Comparison of ENCODE assay signal across 1 cellular context in the genomic region with DNA sequence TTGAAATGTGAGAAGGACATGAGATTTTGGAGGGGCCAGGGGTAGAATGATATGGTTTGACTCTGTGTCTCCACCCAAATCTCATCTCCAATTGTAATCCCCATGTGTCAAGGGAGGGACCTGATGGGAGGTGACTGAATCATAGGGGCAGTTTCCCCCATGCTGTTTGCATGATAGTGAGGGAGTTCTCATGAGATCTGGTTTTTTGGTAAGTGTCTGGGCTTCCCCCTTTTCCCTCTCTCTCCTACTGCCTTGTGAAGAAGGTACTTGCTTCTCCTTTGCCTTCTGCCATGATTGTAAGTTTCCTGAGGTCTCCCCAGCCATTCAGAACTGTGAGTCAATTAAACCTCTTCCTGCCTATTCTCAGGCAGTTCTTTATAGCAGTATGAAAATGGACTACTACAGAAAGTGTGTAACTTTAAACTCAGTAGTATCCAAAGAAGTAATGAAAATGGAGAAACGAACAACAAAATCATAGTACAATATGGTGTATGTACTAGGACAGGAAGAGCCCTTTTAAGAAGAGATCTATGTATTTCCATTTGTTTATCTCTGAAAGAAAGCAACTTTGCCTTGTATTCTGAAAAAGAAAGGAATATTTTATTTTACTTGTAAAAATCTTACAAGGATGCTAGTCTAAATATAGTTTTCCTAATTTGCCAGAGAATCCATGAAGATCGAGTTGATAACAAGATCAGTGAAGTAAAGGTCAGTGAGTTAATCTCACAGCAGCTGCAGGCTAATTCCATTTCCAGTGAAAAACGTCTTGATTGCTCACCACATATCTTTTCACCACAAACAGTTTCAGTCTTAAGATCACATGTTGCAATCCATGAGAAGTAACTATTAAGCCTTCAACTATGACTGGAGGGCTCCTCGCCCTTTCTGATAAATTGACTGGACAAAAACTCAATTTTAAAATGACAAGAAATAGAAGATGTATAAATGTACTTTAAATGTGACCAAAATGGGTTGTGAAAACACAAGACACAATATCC.
TF ChIP-seq lines count a peak whose summit lies in the region.

No MANE protein-coding gene starts in this region.

TF ChIP-seq in SK-N-SH, 30 proteins besides CTCF, POLR2A, EP300 and RAD21 (continued from another document):
- TF ChIP-seq NRF1 (IDR thresholded peaks at IDR 0.05; ENCODE audit: low read depth, low read length) (no peak), POLR2AphosphoS5 (IDR thresholded peaks at IDR 0.05; ENCODE audit: low read depth, low read length) (no peak), NFIC (IDR thresholded peaks at IDR 0.05; ENCODE audit: borderline replicate concordance) (no peak), FOXJ3 (CRISPR knock-in tag; IDR thresholded peaks at IDR 0.05) (no peak), FOXM1 (IDR thresholded peaks at IDR 0.05; ENCODE audit: low read depth) (no peak), GABPA (IDR thresholded peaks at IDR 0.05; ENCODE audit: low read depth) (no peak), EZH2phosphoT487 (IDR thresholded peaks at IDR 0.05; ENCODE audit: borderline replicate concordance, low read depth) (no peak), FOSL2 (IDR thresholded peaks at IDR 0.05; ENCODE audit: borderline replicate concordance, low read depth) (no peak), RXRA (IDR thresholded peaks at IDR 0.05; ENCODE audit: borderline replicate concordance, low read depth) (no peak; the same call in 1 of the 2 replicates), SIN3A (IDR thresholded peaks at IDR 0.05; ENCODE audit: borderline replicate concordance, low read depth, low read length) (no peak), CHD2 (IDR thresholded peaks at IDR 0.05; ENCODE audit: low read length, partially characterized antibody) (no peak), RFX5 (IDR thresholded peaks at IDR 0.05; ENCODE audit: low read length) (no peak), MEF2A (IDR thresholded peaks at IDR 0.05; ENCODE audit: borderline replicate concordance, low read depth) (peak; percentile 69; the same call in 1 of the 2 replicates)
- TF ChIP-seq, protein P1, sequence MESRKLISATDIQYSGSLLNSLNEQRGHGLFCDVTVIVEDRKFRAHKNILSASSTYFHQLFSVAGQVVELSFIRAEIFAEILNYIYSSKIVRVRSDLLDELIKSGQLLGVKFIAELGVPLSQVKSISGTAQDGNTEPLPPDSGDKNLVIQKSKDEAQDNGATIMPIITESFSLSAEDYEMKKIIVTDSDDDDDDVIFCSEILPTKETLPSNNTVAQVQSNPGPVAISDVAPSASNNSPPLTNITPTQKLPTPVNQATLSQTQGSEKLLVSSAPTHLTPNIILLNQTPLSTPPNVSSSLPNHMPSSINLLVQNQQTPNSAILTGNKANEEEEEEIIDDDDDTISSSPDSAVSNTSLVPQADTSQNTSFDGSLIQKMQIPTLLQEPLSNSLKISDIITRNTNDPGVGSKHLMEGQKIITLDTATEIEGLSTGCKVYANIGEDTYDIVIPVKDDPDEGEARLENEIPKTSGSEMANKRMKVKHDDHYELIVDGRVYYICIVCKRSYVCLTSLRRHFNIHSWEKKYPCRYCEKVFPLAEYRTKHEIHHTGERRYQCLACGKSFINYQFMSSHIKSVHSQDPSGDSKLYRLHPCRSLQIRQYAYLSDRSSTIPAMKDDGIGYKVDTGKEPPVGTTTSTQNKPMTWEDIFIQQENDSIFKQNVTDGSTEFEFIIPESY (IDR thresholded peaks at IDR 0.05; ENCODE audit: borderline replicate concordance, low read depth), result no peak
- TF ChIP-seq, protein P2, sequence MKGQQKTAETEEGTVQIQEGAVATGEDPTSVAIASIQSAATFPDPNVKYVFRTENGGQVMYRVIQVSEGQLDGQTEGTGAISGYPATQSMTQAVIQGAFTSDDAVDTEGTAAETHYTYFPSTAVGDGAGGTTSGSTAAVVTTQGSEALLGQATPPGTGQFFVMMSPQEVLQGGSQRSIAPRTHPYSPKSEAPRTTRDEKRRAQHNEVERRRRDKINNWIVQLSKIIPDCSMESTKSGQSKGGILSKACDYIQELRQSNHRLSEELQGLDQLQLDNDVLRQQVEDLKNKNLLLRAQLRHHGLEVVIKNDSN (IDR thresholded peaks at IDR 0.05; ENCODE audit: borderline replicate concordance, low read depth), result peak; percentile 51; the same call in 1 of the 2 replicates
- TF ChIP-seq, protein P3, sequence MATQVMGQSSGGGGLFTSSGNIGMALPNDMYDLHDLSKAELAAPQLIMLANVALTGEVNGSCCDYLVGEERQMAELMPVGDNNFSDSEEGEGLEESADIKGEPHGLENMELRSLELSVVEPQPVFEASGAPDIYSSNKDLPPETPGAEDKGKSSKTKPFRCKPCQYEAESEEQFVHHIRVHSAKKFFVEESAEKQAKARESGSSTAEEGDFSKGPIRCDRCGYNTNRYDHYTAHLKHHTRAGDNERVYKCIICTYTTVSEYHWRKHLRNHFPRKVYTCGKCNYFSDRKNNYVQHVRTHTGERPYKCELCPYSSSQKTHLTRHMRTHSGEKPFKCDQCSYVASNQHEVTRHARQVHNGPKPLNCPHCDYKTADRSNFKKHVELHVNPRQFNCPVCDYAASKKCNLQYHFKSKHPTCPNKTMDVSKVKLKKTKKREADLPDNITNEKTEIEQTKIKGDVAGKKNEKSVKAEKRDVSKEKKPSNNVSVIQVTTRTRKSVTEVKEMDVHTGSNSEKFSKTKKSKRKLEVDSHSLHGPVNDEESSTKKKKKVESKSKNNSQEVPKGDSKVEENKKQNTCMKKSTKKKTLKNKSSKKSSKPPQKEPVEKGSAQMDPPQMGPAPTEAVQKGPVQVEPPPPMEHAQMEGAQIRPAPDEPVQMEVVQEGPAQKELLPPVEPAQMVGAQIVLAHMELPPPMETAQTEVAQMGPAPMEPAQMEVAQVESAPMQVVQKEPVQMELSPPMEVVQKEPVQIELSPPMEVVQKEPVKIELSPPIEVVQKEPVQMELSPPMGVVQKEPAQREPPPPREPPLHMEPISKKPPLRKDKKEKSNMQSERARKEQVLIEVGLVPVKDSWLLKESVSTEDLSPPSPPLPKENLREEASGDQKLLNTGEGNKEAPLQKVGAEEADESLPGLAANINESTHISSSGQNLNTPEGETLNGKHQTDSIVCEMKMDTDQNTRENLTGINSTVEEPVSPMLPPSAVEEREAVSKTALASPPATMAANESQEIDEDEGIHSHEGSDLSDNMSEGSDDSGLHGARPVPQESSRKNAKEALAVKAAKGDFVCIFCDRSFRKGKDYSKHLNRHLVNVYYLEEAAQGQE (IDR thresholded peaks at IDR 0.05; ENCODE audit: low read depth, low read length), result no peak
